ENCODE assay signal across 1 cellular context in genomic region chr20:53863925-53864641, GRCh38.
A peak's percentile ranks its signal among the peaks of the same experiment; 100 is the strongest.
TF ChIP-seq lines count a peak whose summit lies in the region.
"Not testable (repeated sequence)": the region's sequence is repeated elsewhere in the genome, so short reads cannot be mapped to it uniquely, and the experiment has no call there.

No MANE protein-coding gene starts in this region.

TF ChIP-seq in HepG2, 621 proteins besides CTCF, POLR2A, EP300 and RAD21 (continued from another document):
- TF ChIP-seq RERE (CRISPR knock-in tag; IDR thresholded peaks at IDR 0.05; ENCODE audit: low read depth) (peak; percentile 46; the same call in 1 of the 2 replicates), CEBPG (CRISPR knock-in tag; IDR thresholded peaks at IDR 0.05) (peak; percentile 35; the same call in 1 of the 2 replicates), ELF4 (CRISPR knock-in tag; IDR thresholded peaks at IDR 0.05; ENCODE audit: borderline replicate concordance) (0 out of 2 replicates have a peak, but pooled peaks have one; percentile 30), CREM (IDR thresholded peaks at IDR 0.05) (peak; percentile 72), ARID5B (CRISPR knock-in tag; IDR thresholded peaks at IDR 0.05) (peak; percentile 96), SKI (IDR thresholded peaks at IDR 0.05; ENCODE audit: partially characterized antibody) (peak; percentile 73), MLX (CRISPR knock-in tag; IDR thresholded peaks at IDR 0.05) (peak; percentile 68), MEIS2 (CRISPR knock-in tag; IDR thresholded peaks at IDR 0.05) (peak; percentile 44; the same call in 1 of the 2 replicates), ZNF501 (CRISPR knock-in tag; IDR thresholded peaks at IDR 0.05) (0 out of 2 replicates have a peak, but pooled peaks have one; percentile 55), MEF2D (CRISPR knock-in tag; IDR thresholded peaks at IDR 0.05) (peak; percentile 63; the same call in 1 of the 2 replicates), NR2F2 (IDR thresholded peaks at IDR 0.05; ENCODE audit: borderline replicate concordance, low read depth) (0 out of 2 replicates have a peak, but pooled peaks have one; percentile 26), ZEB1 (IDR thresholded peaks at IDR 0.05; ENCODE audit: insufficient replicate concordance, low read depth) (peak; percentile 41), ZC3H13 (CRISPR knock-in tag; IDR thresholded peaks at IDR 0.05) (0 out of 2 replicates have a peak, but pooled peaks have one; percentile 41), THRA (CRISPR knock-in tag; IDR thresholded peaks at IDR 0.05; ENCODE audit: borderline replicate concordance) (peak; percentile 47; the same call in 1 of the 2 replicates), DMAP1 (CRISPR knock-in tag; IDR thresholded peaks at IDR 0.05) (0 out of 2 replicates have a peak, but pooled peaks have one; percentile 28), PRMT3 (CRISPR knock-in tag; IDR thresholded peaks at IDR 0.05; ENCODE audit: borderline replicate concordance, low read depth) (0 out of 2 replicates have a peak, but pooled peaks have one; percentile 49), HOXD1 (CRISPR knock-in tag; IDR thresholded peaks at IDR 0.05) (0 out of 2 replicates have a peak, but pooled peaks have one; percentile 56), RFXAP (CRISPR knock-in tag; IDR thresholded peaks at IDR 0.05; ENCODE audit: borderline replicate concordance) (peak; percentile 44; the same call in 1 of the 2 replicates), NONO (CRISPR knock-in tag; conservative IDR thresholded peaks at IDR 0.05) (peak; percentile 53; the same call in 1 of the 2 replicates), ELF3 (CRISPR knock-in tag; IDR thresholded peaks at IDR 0.05) (peak; percentile 56; the same call in 1 of the 2 replicates), ZFY (CRISPR knock-in tag; IDR thresholded peaks at IDR 0.05) (0 out of 2 replicates have a peak, but pooled peaks have one; percentile 11), ZNF777 (CRISPR knock-in tag; IDR thresholded peaks at IDR 0.05) (0 out of 2 replicates have a peak, but pooled peaks have one; percentile 30), HNF4G (CRISPR knock-in tag; IDR thresholded peaks at IDR 0.05; ENCODE audit: borderline replicate concordance, low read depth) (0 out of 2 replicates have a peak, but pooled peaks have one; percentile 27), KDM1A (CRISPR knock-in tag; IDR thresholded peaks at IDR 0.05) (0 out of 2 replicates have a peak, but pooled peaks have one; percentile 35), FOXK2 (IDR thresholded peaks at IDR 0.05) (0 out of 2 replicates have a peak, but pooled peaks have one; percentile 7), FOXK1 (CRISPR knock-in tag; IDR thresholded peaks at IDR 0.05; ENCODE audit: borderline replicate concordance, low read depth) (peak; percentile 27; the same call in 1 of the 2 replicates), KAT8 (CRISPR knock-in tag; IDR thresholded peaks at IDR 0.05) (peak; percentile 48; the same call in 1 of the 2 replicates), FOXP4 (CRISPR knock-in tag; IDR thresholded peaks at IDR 0.05) (peak; percentile 96), ZNF770 (CRISPR knock-in tag; IDR thresholded peaks at IDR 0.05) (0 out of 2 replicates have a peak, but pooled peaks have one; percentile 30), ZNF12 (CRISPR knock-in tag; IDR thresholded peaks at IDR 0.05) (0 out of 2 replicates have a peak, but pooled peaks have one; percentile 16), ZSCAN29 (CRISPR knock-in tag; conservative IDR thresholded peaks at IDR 0.05) (peak; percentile 62; the same call in 1 of the 2 replicates), FOXP1 (CRISPR knock-in tag; IDR thresholded peaks at IDR 0.05) (peak; percentile 86), PHF21A (CRISPR knock-in tag; IDR thresholded peaks at IDR 0.05) (peak; percentile 92), ZKSCAN8 (CRISPR knock-in tag; IDR thresholded peaks at IDR 0.05; ENCODE audit: borderline replicate concordance) (peak; percentile 39; the same call in 1 of the 2 replicates)
- not testable (repeated sequence) for TF ChIP-seq CREM (CRISPR knock-in tag; IDR thresholded peaks at IDR 0.05); NONO (IDR thresholded peaks at IDR 0.05); HNF4G (IDR thresholded peaks at IDR 0.05; ENCODE audit: borderline replicate concordance, low read depth, low read length); FOXP1 (IDR thresholded peaks at IDR 0.05)
